Comparison of ENCODE assay signal across 33 cellular contexts in genomic region chrX:67346225-67346624, GRCh38.
A peak's percentile ranks its signal among the peaks of the same experiment; 100 is the strongest.
DNase-seq lines count a peak whose midpoint lies in the region; ATAC-seq, FAIRE-seq and TF ChIP-seq lines count a peak whose summit lies in the region.
"Had no signal": no experiment of that assay in that cellular context is flagged by ENCODE, and none has a peak within 500 bp of the region (broad histone marks: within the 10 kb centered on the region; RNA-seq: fewer than 3 reads in every experiment).

No MANE protein-coding gene starts in this region.

- TF ChIP-seq POLR2A in HepG2 (IDR thresholded peaks at IDR 0.05; ENCODE audit: insufficient read depth in 1 of 2, low read depth in 2 of 2, low read length in 2 of 2) (no peak), right lobe of liver (IDR thresholded peaks at IDR 0.05) (no peak), IMR-90 (IDR thresholded peaks at IDR 0.05; ENCODE audit: low read depth, low read length) (no peak)

- peaks cover 67% of the 10 kb centered on the region for H3K9me3 ChIP-seq in HepG2 (ENCODE audit: low read length)
- no peaks in the 10 kb centered on the region for H3K9me3 ChIP-seq in right lobe of liver
- H3K9me3 ChIP-seq in IMR-90 (ENCODE audit: control insufficient read depth, insufficient read depth, low read length) = no peaks in the 10 kb centered on the region
- H3K9me3 ChIP-seq: A549, BE2C, BLaER1, Caco-2 had no signal

- H3K27ac Mint-ChIP-seq in activated CD4-positive, alpha-beta memory T cell treated with anti-CD3 and anti-CD28 coated beads, Interleukin-2, amount 10 ng/mL, durations not matched to agents 7 days and 5 days = no peak overlapping the region
- H3K27ac Mint-ChIP-seq: B cell; CD4-positive, alpha-beta memory T cell; CD4-positive, alpha-beta T cell; CD4-positive, CD25-positive, alpha-beta regulatory T cell; CD8-positive, alpha-beta memory T cell; CD8-positive, alpha-beta T cell had no signal

- H2BK120ac ChIP-seq in IMR-90 (ENCODE audit: low read depth, low read length) = no peak overlapping the region

- no peak for ATAC-seq in HepG2
- ATAC-seq in right lobe of liver = no peak
- ATAC-seq in IMR-90 (ENCODE audit: low read depth) = no peak
- ATAC-seq: A549; CD8-positive, alpha-beta T cell had no signal

- no peak for DNase-seq in HepG2 (ENCODE audit: low spot score)
- no peak for DNase-seq in right lobe of liver
- DNase-seq in IMR-90 = no peak
- DNase-seq in activated CD4-positive, alpha-beta T cell treated with anti-CD3 and anti-CD28 coated beads, Interleukin-2, amount 50 U/mL, for 4 hours = no peak
- no peak for DNase-seq in activated CD4-positive, alpha-beta memory T cell treated with anti-CD3 and anti-CD28 coated beads, Interleukin-2, amount 10 ng/mL, durations not matched to agents 7 days and 5 days
- DNase-seq: 8988T; ACHN; AML-193; BE2C; C1 segment of cervical spinal cord; Caco-2; Calu3; CD4-positive, alpha-beta memory T cell; CD4-positive, alpha-beta T cell; CD4-positive, CD25-positive, alpha-beta regulatory T cell; CD8-positive, alpha-beta memory T cell; CD8-positive, alpha-beta T cell; COR-L47; DMS 273 treated with DMSO at 0.1 percent for 48 hours; DMS153; DMS79; DMS79 treated with DMSO at 0.1 percent for 48 hours; DND-41; EL had no signal

- H3K79me1 ChIP-seq in IMR-90 (ENCODE audit: low read depth in 1 of 2, low read length in 2 of 2) = no peaks in the 10 kb centered on the region

- TF ChIP-seq EP300 in HepG2 (IDR thresholded peaks at IDR 0.05; ENCODE audit: low read depth in 2 of 2, low read length in 2 of 2) (no peak), HepG2 (CRISPR knock-in tag; IDR thresholded peaks at IDR 0.05; ENCODE audit: borderline replicate concordance) (no peak)

- no peak for FAIRE-seq in HepG2 (lab: Jason Lieb, UNC)
- peak; percentile 83 for FAIRE-seq in colon (lab: Jason Lieb, UNC)
- FAIRE-seq: A204.1, A549, D721Med had no signal

- dilution Hi-C loops in IMR-90 (cut with HindIII; ENCODE audit: low sequenced_read_pairs, unreplicated experiment) = no loop called here

- in situ Hi-C loops in HepG2 (cut with HindIII; ENCODE audit: extremely low pct_ligation_motif_present, low pct_unique_long_range_greater_than_20kb) = no loop called here
- in situ Hi-C loops in IMR-90 (cut with MboI; ENCODE audit: low sequenced_read_pairs) = no loop called here

- no peak overlapping the region for H2AK9ac ChIP-seq in IMR-90 (replicated peaks; ENCODE audit: low read depth, low read length, poor library complexity)

- no peaks in the 10 kb centered on the region for H3K27me3 Mint-ChIP-seq in activated CD4-positive, alpha-beta memory T cell treated with anti-CD3 and anti-CD28 coated beads, Interleukin-2, amount 10 ng/mL, durations not matched to agents 7 days and 5 days
- H3K27me3 Mint-ChIP-seq: B cell; CD4-positive, alpha-beta memory T cell; CD4-positive, alpha-beta T cell; CD4-positive, CD25-positive, alpha-beta regulatory T cell had no signal

- CTCF ChIA-PET in HepG2 (lab: Yijun Ruan, JAX; ENCODE audit: low intra/inter-chr PET ratio, low total read pairs) (no interaction called here), IMR-90 (lab: Yijun Ruan, JAX) (no interaction called here)
- CTCF ChIA-PET in activated CD4-positive, alpha-beta memory T cell treated with anti-CD3 and anti-CD28 coated beads, Interleukin-2, amount 10 ng/mL, durations not matched to agents 7 days and 5 days (lab: Charles Lee) = no interaction called here

- intact Hi-C loops in HepG2 (cut with micrococcal nuclease; ENCODE audit: unreplicated experiment) = no loop called here
- intact Hi-C loops in right lobe of liver (cut with DNase I) = no loop called here
- intact Hi-C loops in IMR-90 (cut with micrococcal nuclease) = no loop called here

- no peaks in the 10 kb centered on the region for H3K4me1 Mint-ChIP-seq in activated CD4-positive, alpha-beta memory T cell treated with anti-CD3 and anti-CD28 coated beads, Interleukin-2, amount 10 ng/mL, durations not matched to agents 7 days and 5 days
- H3K4me1 Mint-ChIP-seq: B cell; CD14-positive monocyte; CD4-positive, alpha-beta memory T cell; CD4-positive, CD25-positive, alpha-beta regulatory T cell; CD8-positive, alpha-beta memory T cell had no signal

- H3K4me2 ChIP-seq in HepG2 (ENCODE audit: low read depth, low read length) (no peak overlapping the region), IMR-90 (ENCODE audit: low read depth, low read length) (no peak overlapping the region)
- H3K4me2 ChIP-seq: A549; BLaER1; BLaER1 treated with 17β-estradiol and CSF1 and Interleukin-3, amounts not matched to agents 10 nM and 100 nM had no signal

- no peak overlapping the region for H3K23ac ChIP-seq in IMR-90 (ENCODE audit: low read depth, low read length)

- H3K27me3 ChIP-seq in HepG2 (ENCODE audit: control insufficient read depth in 1 of 2, insufficient read depth in 2 of 2, low read length in 2 of 2) (no peaks in the 10 kb centered on the region), right lobe of liver (no peaks in the 10 kb centered on the region), IMR-90 (ENCODE audit: control insufficient read depth, insufficient read depth, low read length) (no peaks in the 10 kb centered on the region)
- H3K27me3 ChIP-seq: BE2C had no signal

- WGBS in HepG2 (ENCODE audit: low lambda C conversion rate) = 0% methylated on average over 1 of the region's 1 CpG
- 55% methylated on average over 1 of the region's 1 CpG for WGBS in right lobe of liver (ENCODE audit: insufficient coverage, low coverage, low lambda C conversion rate, missing lambda C conversion rate)
- no CpG with 5 or more reads among the region's 1 CpG for WGBS in IMR-90 (ENCODE audit: extremely low coverage in 2 of 2, insufficient read length in 1 of 2), 2 experiments

- H2AK5ac ChIP-seq in IMR-90 (ENCODE audit: low read depth, low read length) = no peak overlapping the region

- H4K91ac ChIP-seq in IMR-90 (ENCODE audit: insufficient read depth, low read depth, low read length) = no peak overlapping the region

- H3K9me1 ChIP-seq in IMR-90 (ENCODE audit: insufficient read depth, low read length) = no peaks in the 10 kb centered on the region

- POLR2A ChIA-PET in HepG2 (lab: Yijun Ruan, JAX) = no interaction called here
- POLR2A ChIA-PET in IMR-90 (lab: Charles Lee; ENCODE audit: unreplicated experiment) = no interaction called here
- POLR2A ChIA-PET in activated CD4-positive, alpha-beta memory T cell treated with anti-CD3 and anti-CD28 coated beads, Interleukin-2, amount 10 ng/mL, durations not matched to agents 7 days and 5 days (lab: Charles Lee) = no interaction called here

- H3K36me3 Mint-ChIP-seq in activated CD4-positive, alpha-beta memory T cell treated with anti-CD3 and anti-CD28 coated beads, Interleukin-2, amount 10 ng/mL, durations not matched to agents 7 days and 5 days (ENCODE audit: low read depth) = no peaks in the 10 kb centered on the region
- H3K36me3 Mint-ChIP-seq: CD14-positive monocyte; CD4-positive, alpha-beta memory T cell; CD4-positive, CD25-positive, alpha-beta regulatory T cell; CD8-positive, alpha-beta memory T cell; CD8-positive, alpha-beta T cell had no signal

- H3K18ac ChIP-seq in IMR-90 (ENCODE audit: low read depth, low read length) = no peak overlapping the region

- H3K79me2 ChIP-seq in HepG2 (ENCODE audit: insufficient read depth, low read length) = no peaks in the 10 kb centered on the region

- H3K27ac ChIP-seq in HepG2 (ENCODE audit: extremely low read length, insufficient read depth, low read length) = no peak overlapping the region
- H3K27ac ChIP-seq in right lobe of liver = no peak overlapping the region
- H3K27ac ChIP-seq in IMR-90 (ENCODE audit: insufficient read depth, low read length) = no peak overlapping the region
- H3K27ac ChIP-seq: 22Rv1; A549; BLaER1; BLaER1 treated with 17β-estradiol and CSF1 and Interleukin-3, amounts not matched to agents 10 nM and 100 nM had no signal

- no peak overlapping the region for H2BK5ac ChIP-seq in IMR-90 (ENCODE audit: low read depth, low read length, poor library complexity, severe bottlenecking)

- no peaks in the 10 kb centered on the region for H3K4me1 ChIP-seq in HepG2 (ENCODE audit: insufficient read depth, low read length)
- H3K4me1 ChIP-seq in right lobe of liver = peaks cover 0 to 4% (median 0%) of the 10 kb centered on the region in 4 donors
- H3K4me1 ChIP-seq in IMR-90 (ENCODE audit: control insufficient read depth, insufficient read depth, low read length) = no peaks in the 10 kb centered on the region
- H3K4me1 ChIP-seq: A549; BE2C; BLaER1; BLaER1 treated with 17β-estradiol and CSF1 and Interleukin-3, amounts not matched to agents 10 nM and 100 nM; Caco-2 had no signal

- H2AFZ ChIP-seq in HepG2 (ENCODE audit: low read length) (no peak overlapping the region), IMR-90 (replicated peaks; ENCODE audit: low read length, poor library complexity) (no peak overlapping the region)

- no TSS peak for BruUV-seq in HepG2 (replicated peaks; lab: Mats Ljungman, UMichigan)
- BruUV-seq in IMR-90 (replicated peaks; lab: Mats Ljungman, UMichigan) = no TSS peak

- H3K9ac ChIP-seq in HepG2 (ENCODE audit: insufficient read depth, low read depth, low read length) (no peak overlapping the region), IMR-90 (ENCODE audit: low read depth, low read length) (no peak overlapping the region)
- H3K9ac ChIP-seq: BLaER1; BLaER1 treated with 17β-estradiol and CSF1 and Interleukin-3, amounts not matched to agents 10 nM and 100 nM had no signal

- H4K20me1 ChIP-seq in HepG2 (ENCODE audit: insufficient read depth, low read length) = no peaks in the 10 kb centered on the region
- H4K20me1 ChIP-seq in IMR-90 (ENCODE audit: insufficient read depth, low read length) = no peaks in the 10 kb centered on the region
- H4K20me1 ChIP-seq: BLaER1; BLaER1 treated with 17β-estradiol and CSF1 and Interleukin-3, amounts not matched to agents 10 nM and 100 nM had no signal

- no peak for TF ChIP-seq CTCF in HepG2 (CRISPR knock-in tag; IDR thresholded peaks at IDR 0.05)
- no peak for TF ChIP-seq CTCF in right lobe of liver (IDR thresholded peaks at IDR 0.05)
- no peak for TF ChIP-seq CTCF in IMR-90 (conservative IDR thresholded peaks at IDR 0.05; ENCODE audit: low read depth, low read length)

- H3K9me3 Mint-ChIP-seq in activated CD4-positive, alpha-beta memory T cell treated with anti-CD3 and anti-CD28 coated beads, Interleukin-2, amount 10 ng/mL, durations not matched to agents 7 days and 5 days = no peaks in the 10 kb centered on the region
- H3K9me3 Mint-ChIP-seq: CD4-positive, alpha-beta memory T cell; CD4-positive, alpha-beta T cell had no signal

- H3K36me3 ChIP-seq in HepG2 (replicated peaks in 1 of 2; ENCODE audit: control insufficient read depth in 1 of 2, insufficient read depth in 2 of 2, low read length in 2 of 2) (no peaks in the 10 kb centered on the region), right lobe of liver (no peaks in the 10 kb centered on the region), IMR-90 (ENCODE audit: control insufficient read depth, insufficient read depth, low read length) (no peaks in the 10 kb centered on the region)
- H3K36me3 ChIP-seq: BE2C; BLaER1; BLaER1 treated with 17β-estradiol and CSF1 and Interleukin-3, amounts not matched to agents 10 nM and 100 nM had no signal

- H3K14ac ChIP-seq in IMR-90 (replicated peaks; ENCODE audit: low read depth, low read length) = no peak overlapping the region

- H4K5ac ChIP-seq in IMR-90 (ENCODE audit: low read depth, low read length) = no peak overlapping the region

- no peak overlapping the region for H4K8ac ChIP-seq in IMR-90 (ENCODE audit: low read depth in 2 of 2, low read length in 2 of 2)

- no peak overlapping the region for H2BK20ac ChIP-seq in IMR-90 (ENCODE audit: low read depth, low read length)

- H2BK15ac ChIP-seq in IMR-90 (ENCODE audit: low read depth, low read length) = no peak overlapping the region

- H3K4me3 Mint-ChIP-seq in activated CD4-positive, alpha-beta memory T cell treated with anti-CD3 and anti-CD28 coated beads, Interleukin-2, amount 10 ng/mL, durations not matched to agents 7 days and 5 days = no peak overlapping the region
- H3K4me3 Mint-ChIP-seq: B cell; CD14-positive monocyte; CD4-positive, alpha-beta memory T cell; CD4-positive, alpha-beta T cell; CD4-positive, CD25-positive, alpha-beta regulatory T cell; CD8-positive, alpha-beta memory T cell; CD8-positive, alpha-beta T cell had no signal

- no peak overlapping the region for H3K56ac ChIP-seq in IMR-90 (ENCODE audit: extremely low read depth, insufficient read depth, low read length)

- H3K4me3 ChIP-seq in HepG2 (replicated peaks in 1 of 3; ENCODE audit: insufficient read depth in 1 of 3, low read depth in 2 of 3, low read length in 3 of 3) = no peak overlapping the region
- no peak overlapping the region for H3K4me3 ChIP-seq in right lobe of liver
- H3K4me3 ChIP-seq in IMR-90 (ENCODE audit: insufficient read depth, low read depth, low read length) = no peak overlapping the region
- H3K4me3 ChIP-seq: A549; BLaER1; BLaER1 treated with 17β-estradiol and CSF1 and Interleukin-3, amounts not matched to agents 10 nM and 100 nM had no signal

- no peak for TF ChIP-seq RAD21 in HepG2 (CRISPR knock-in tag; IDR thresholded peaks at IDR 0.05)
- no peak for TF ChIP-seq RAD21 in IMR-90 (IDR thresholded peaks at IDR 0.05; ENCODE audit: low read length)

- H3K4ac ChIP-seq in IMR-90 (ENCODE audit: low read depth, low read length) = no peak overlapping the region
